In genomic region chr10:8078027-8078426, GRCh38 we compare ENCODE assay signal across 1 cellular context.
TF ChIP-seq lines count a peak whose summit lies in the region.

No MANE protein-coding gene starts in this region.

TF ChIP-seq in WTC11, 78 proteins besides CTCF, POLR2A, EP300 and RAD21 (continued from another document):
- no peak for TF ChIP-seq CDX4 (CRISPR knock-in tag; IDR thresholded peaks at IDR 0.05; ENCODE audit: borderline replicate concordance)
- TF ChIP-seq AR (CRISPR knock-in tag; IDR thresholded peaks at IDR 0.05) = no peak
- 0 out of 2 replicates have a peak, but pooled peaks have one; percentile 34 for TF ChIP-seq ZNF121 (CRISPR knock-in tag; IDR thresholded peaks at IDR 0.05)
- no peak for TF ChIP-seq RORB (CRISPR knock-in tag; IDR thresholded peaks at IDR 0.05)
